Comparison of ENCODE assay signal across 1 cellular context in genomic region chr4:151322565-151322964, GRCh38.
TF ChIP-seq lines count a peak whose summit lies in the region.

No MANE protein-coding gene starts in this region.

TF ChIP-seq in GM23338, 12 proteins besides CTCF, POLR2A, EP300 and RAD21 (continued from another document):
- no peak for TF ChIP-seq ZNF462 (CRISPR knock-in tag; IDR thresholded peaks at IDR 0.05)
- no peak for TF ChIP-seq NANOG (IDR thresholded peaks at IDR 0.05; ENCODE audit: borderline replicate concordance)
- TF ChIP-seq EZH2 (IDR thresholded peaks at IDR 0.05; ENCODE audit: low read depth, unreplicated experiment) = no peak
- no peak for TF ChIP-seq ZNF331 (CRISPR knock-in tag; IDR thresholded peaks at IDR 0.05; ENCODE audit: low read depth)
- TF ChIP-seq ZNF114 (CRISPR knock-in tag; IDR thresholded peaks at IDR 0.05) = no peak
- TF ChIP-seq POLR2AphosphoS5 (IDR thresholded peaks at IDR 0.05; ENCODE audit: low read depth) = no peak
- TF ChIP-seq EZH2phosphoT487 (IDR thresholded peaks at IDR 0.05; ENCODE audit: unreplicated experiment) = no peak
- TF ChIP-seq JUNB (IDR thresholded peaks at IDR 0.05; ENCODE audit: unreplicated experiment) = no peak
- no peak for TF ChIP-seq CREB1 (CRISPR knock-in tag; IDR thresholded peaks at IDR 0.05; ENCODE audit: low read depth)
- TF ChIP-seq STAT1 (IDR thresholded peaks at IDR 0.05; ENCODE audit: unreplicated experiment) = no peak
